ENCODE assay signal across 23 cellular contexts in the genomic region with DNA sequence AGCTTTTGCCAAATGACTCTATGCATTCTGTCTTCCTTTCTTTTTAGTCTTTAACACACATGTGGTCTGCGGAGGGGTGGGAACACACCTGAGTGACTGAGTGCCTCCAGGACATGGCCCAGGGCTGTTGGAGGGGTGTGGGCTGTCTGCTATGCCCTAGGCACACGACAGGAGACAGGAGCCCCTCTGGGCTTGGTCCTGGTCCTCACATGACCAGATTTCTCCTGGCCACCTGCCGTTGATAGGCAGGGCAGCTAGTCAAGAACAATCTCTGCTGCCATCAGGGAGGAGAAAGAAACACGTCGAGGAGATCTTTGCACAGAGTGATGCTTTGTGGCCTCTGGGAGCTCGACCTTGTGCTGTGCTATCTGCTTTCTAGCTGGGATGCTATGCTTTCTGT.
"Had no signal": no experiment of that assay in that cellular context is flagged by ENCODE, and none has a peak within 500 bp of the region (broad histone marks: within the 10 kb centered on the region; RNA-seq: fewer than 3 reads in every experiment).

No MANE protein-coding gene starts in this region.

- H3K4me3 ChIP-seq: body of pancreas, cardiac muscle cell, hepatocyte, right lobe of liver, skin epidermis, tibial artery had no signal

- H3K79me2 ChIP-seq: hepatocyte, parathyroid adenoma had no signal

- DNase-seq: activated effector memory CD4-positive, alpha-beta T cell treated with anti-CD3 and anti-CD28 coated beads, Interleukin-2, amount 50 U/mL, for 16 hours; activated naive CD4-positive, alpha-beta T cell treated with anti-CD3 and anti-CD28 coated beads, Interleukin-2, amount 50 U/mL, for 16 hours; activated naive CD8-positive, alpha-beta T cell treated with anti-CD3 and anti-CD28 coated beads, Interleukin-2, amount 50 U/mL, for 24 hours; activated T-cell treated with anti-CD3 and anti-CD28 coated beads, Interleukin-2, amount 50 U/mL, for 72 hours; anterior cingulate cortex; effector memory CD8-positive, alpha-beta T cell; glutamatergic neuron; immature natural killer cell; left ventricle myocardium superior; nephron progenitor cell; stimulated activated CD4-positive, alpha-beta T cell treated with anti-CD3 and anti-CD28 coated beads, Interleukin-1b, Interleukin-23, amount 100 ng/mL, for 48 hours; stimulated activated naive CD4-positive, alpha-beta T cell treated with Interleukin-2 at 50 U/mL for 16 hours; substantia nigra; tibial artery had no signal

- H3K4me1 ChIP-seq: body of pancreas, parathyroid adenoma, right lobe of liver, tibial artery had no signal

- H3K27me3 ChIP-seq: body of pancreas, cardiac muscle cell, hepatocyte, right lobe of liver, tibial artery had no signal

- H3K27ac Mint-ChIP-seq: activated naive CD8-positive, alpha-beta T cell treated with anti-CD3 and anti-CD28 coated beads, Interleukin-2, amount 50 U/mL, for 24 hours; activated T-cell treated with anti-CD3 and anti-CD28 coated beads, Interleukin-2, amount 50 U/mL, for 72 hours; immature natural killer cell; nephron progenitor cell; T-helper 2 cell treated with Interferon-gamma antibody and Interleukin-4, amounts not matched to agents 5 μg/mL and 100 μg/mL, for 36 hours had no signal

- H3K9me3 ChIP-seq: body of pancreas, right lobe of liver, tibial artery had no signal

- H3K36me3 ChIP-seq: cardiac muscle cell, right lobe of liver had no signal

- H3K27ac ChIP-seq: body of pancreas, cardiac muscle cell, hepatocyte, parathyroid adenoma, right lobe of liver, skin epidermis, tibial artery had no signal

- H2AFZ ChIP-seq: hepatocyte, parathyroid adenoma had no signal

- ATAC-seq: activated naive CD8-positive, alpha-beta T cell treated with anti-CD3 and anti-CD28 coated beads, Interleukin-2, amount 50 U/mL, for 24 hours; activated T-cell treated with anti-CD3 and anti-CD28 coated beads, Interleukin-2, amount 50 U/mL, for 72 hours; body of pancreas; effector memory CD8-positive, alpha-beta T cell; esophagus mucosa; left ventricle myocardium superior; right lobe of liver; SK-N-SH treated with all-trans-retinoic acid at 6 μM for 48 hours had no signal

- H3K9me3 Mint-ChIP-seq: activated T-cell treated with anti-CD3 and anti-CD28 coated beads, Interleukin-2, amount 50 U/mL, for 72 hours; effector memory CD8-positive, alpha-beta T cell; T-helper 2 cell treated with Interferon-gamma antibody and Interleukin-4, amounts not matched to agents 5 μg/mL and 100 μg/mL, for 36 hours had no signal

- H3K4me2 ChIP-seq: hepatocyte had no signal

- H3K4me3 Mint-ChIP-seq: activated naive CD8-positive, alpha-beta T cell treated with anti-CD3 and anti-CD28 coated beads, Interleukin-2, amount 50 U/mL, for 24 hours; activated T-cell treated with anti-CD3 and anti-CD28 coated beads, Interleukin-2, amount 50 U/mL, for 72 hours; effector memory CD8-positive, alpha-beta T cell; immature natural killer cell; nephron progenitor cell; T-helper 2 cell treated with Interferon-gamma antibody and Interleukin-4, amounts not matched to agents 5 μg/mL and 100 μg/mL, for 36 hours had no signal

- H3K9ac ChIP-seq: parathyroid adenoma had no signal

- H3K36me3 Mint-ChIP-seq: immature natural killer cell had no signal
